In the genomic region with DNA sequence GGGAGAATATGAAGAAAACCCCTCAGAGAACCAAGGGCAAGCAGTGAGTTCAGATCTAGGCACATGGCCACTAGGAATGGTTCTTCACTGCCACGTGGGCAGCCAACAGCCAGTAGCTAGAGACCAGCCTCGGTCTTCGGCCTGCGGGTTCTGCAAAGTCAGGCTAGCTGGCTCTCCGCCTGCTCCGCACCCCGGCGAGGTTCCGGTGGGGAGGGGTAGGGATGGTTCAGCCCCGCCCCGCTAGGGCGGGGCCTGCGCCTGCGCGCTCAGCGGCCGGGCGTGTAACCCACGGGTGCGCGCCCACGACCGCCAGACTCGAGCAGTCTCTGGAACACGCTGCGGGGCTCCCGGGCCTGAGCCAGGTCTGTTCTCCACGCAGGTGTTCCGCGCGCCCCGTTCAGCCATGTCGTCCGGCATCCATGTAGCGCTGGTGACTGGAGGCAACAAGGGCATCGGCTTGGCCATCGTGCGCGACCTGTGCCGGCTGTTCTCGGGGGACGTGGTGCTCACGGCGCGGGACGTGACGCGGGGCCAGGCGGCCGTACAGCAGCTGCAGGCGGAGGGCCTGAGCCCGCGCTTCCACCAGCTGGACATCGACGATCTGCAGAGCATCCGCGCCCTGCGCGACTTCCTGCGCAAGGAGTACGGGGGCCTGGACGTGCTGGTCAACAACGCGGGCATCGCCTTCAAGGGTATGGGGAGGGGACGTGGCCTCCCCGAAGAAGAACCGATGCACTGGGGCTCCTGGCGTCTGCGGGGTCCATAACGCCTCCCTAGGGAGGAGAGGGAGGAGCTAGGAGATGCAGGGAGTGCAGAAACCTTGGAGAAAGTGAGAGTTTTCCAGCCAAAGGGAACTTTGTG, we compare ENCODE assay signal across 8 cellular contexts. TPM values are rescaled to one million over a fixed set of nuclear protein-coding genes. Genes with fewer than 3 reads are reported as not detected.
DNase-seq lines count a peak whose midpoint lies in the region; ATAC-seq and TF ChIP-seq lines count a peak whose summit lies in the region.

CBR1 (plus strand) TSS at position 312 of the 861 bp plus-strand sequence; CDS start at position 404, 92 bp downstream.

- DNase-seq in AG20443 (ENCODE audit: low spot score) (peak; percentile 96), GM19238 (ENCODE audit: insufficient read length, low spot score) (peak; percentile 69), NCI-H69 (lab: John Stamatoyannopoulos, UW) (peak; percentile 96), right lobe of liver (peak; percentile 97 to 99 (median 99))
- peak; percentile 90 for DNase-seq in activated CD8-positive, alpha-beta T cell treated with anti-CD3 and anti-CD28 coated beads for 36 hours
- peak; percentile 91 for DNase-seq in stimulated activated CD4-positive, alpha-beta T cell treated with anti-CD3 and anti-CD28 coated beads, Interleukin-4, amount 100 ng/mL, for 24 hours

- H3K27me3 ChIP-seq in duodenal mucosa (ENCODE audit: control insufficient read depth in 1 of 2, insufficient read depth in 2 of 2, low read length in 2 of 2) (no peaks in the 10 kb centered on the region), right lobe of liver (no peaks in the 10 kb centered on the region)

- H3K4me1 ChIP-seq in duodenal mucosa (ENCODE audit: control insufficient read depth in 1 of 2, insufficient read depth in 2 of 2, low read length in 2 of 2) = peaks cover 36 to 58% of the 10 kb centered on the region in 2 donors
- H3K4me1 ChIP-seq in right lobe of liver = peaks cover 0 to 39% (median 16%) of the 10 kb centered on the region in 4 donors

- H3K9me3 ChIP-seq in duodenal mucosa (ENCODE audit: control insufficient read depth in 1 of 2, low read length in 2 of 2) (peaks cover 4 to 6% of the 10 kb centered on the region in 2 donors), right lobe of liver (no peaks in the 10 kb centered on the region)

- intact Hi-C loops in activated CD8-positive, alpha-beta T cell treated with anti-CD3 and anti-CD28 coated beads for 36 hours (cut with micrococcal nuclease) = no loop called here
- intact Hi-C loops in right lobe of liver (cut with DNase I) = no loop called here

- POLR2A ChIA-PET in activated CD8-positive, alpha-beta T cell treated with anti-CD3 and anti-CD28 coated beads for 36 hours (lab: Charles Lee) = interaction anchor here (2.8 kb wide), 1 partner anchor 10 kb away, joined by 14 read pairs; the partner anchor contains the start of gene SETD4

- no peaks in the 10 kb centered on the region for H3K27me3 Mint-ChIP-seq in activated CD8-positive, alpha-beta T cell treated with anti-CD3 and anti-CD28 coated beads for 36 hours

- WGBS in right lobe of liver (ENCODE audit: insufficient coverage, low coverage, low lambda C conversion rate, missing lambda C conversion rate) = 2% methylated on average over 10 of the region's 71 CpGs

- CTCF ChIA-PET in activated CD8-positive, alpha-beta T cell treated with anti-CD3 and anti-CD28 coated beads for 36 hours (lab: Charles Lee) = interaction anchor here (1.1 to 3.0 kb wide), 4 partner anchors 9 to 43 kb away, joined by 3 to 18 read pairs (median 4); partner anchors contain the start of gene SETD4

- H3K4me3 ChIP-seq in duodenal mucosa (ENCODE audit: low read depth in 1 of 2, low read length in 2 of 2) (peak within 1 kb of the TSS; percentile 87 to 95), right lobe of liver (peak within 1 kb of the TSS; percentile 89 to 95 (median 90))

- peak within 1 kb of the TSS; percentile 89 for H3K27ac Mint-ChIP-seq in activated CD8-positive, alpha-beta T cell treated with anti-CD3 and anti-CD28 coated beads for 36 hours

- no peak for TF ChIP-seq CTCF in activated CD8-positive, alpha-beta T cell treated with anti-CD3 and anti-CD28 coated beads for 36 hours (IDR thresholded peaks at IDR 0.05)
- no peak for TF ChIP-seq CTCF in right lobe of liver (IDR thresholded peaks at IDR 0.05)

- ATAC-seq in HG03442 (IDR thresholded peaks at IDR 0.05; ENCODE audit: unreplicated experiment) (peak; percentile 88), right lobe of liver (peak; percentile 84 to 95 (median 92))
- ATAC-seq in activated CD8-positive, alpha-beta T cell treated with anti-CD3 and anti-CD28 coated beads for 36 hours = peak; percentile 99

- H3K27ac ChIP-seq in duodenal mucosa (ENCODE audit: low read depth, low read length) = peak within 1 kb of the TSS; percentile 73
- H3K27ac ChIP-seq in right lobe of liver = peak within 1 kb of the TSS; percentile 74 to 94 (median 88)

- peaks cover 11% of the 10 kb centered on the region for H3K9me3 Mint-ChIP-seq in activated CD8-positive, alpha-beta T cell treated with anti-CD3 and anti-CD28 coated beads for 36 hours

- H3K36me3 Mint-ChIP-seq in activated CD8-positive, alpha-beta T cell treated with anti-CD3 and anti-CD28 coated beads for 36 hours (ENCODE audit: low read depth) = peaks cover 44% of the 10 kb centered on the region

- peak; percentile 91 for TF ChIP-seq POLR2A in right lobe of liver (IDR thresholded peaks at IDR 0.05)

- peak within 1 kb of the TSS; percentile 67 to 96 for H3K9ac ChIP-seq in duodenal mucosa (ENCODE audit: low read depth in 1 of 2, low read length in 2 of 2)

- H3K4me3 Mint-ChIP-seq in activated CD8-positive, alpha-beta T cell treated with anti-CD3 and anti-CD28 coated beads for 36 hours = peak within 1 kb of the TSS; percentile 84

- peaks cover 12 to 22% of the 10 kb centered on the region in 2 donors for H3K36me3 ChIP-seq in duodenal mucosa (ENCODE audit: control insufficient read depth in 1 of 2, insufficient read depth in 2 of 2, low read length in 2 of 2)
- H3K36me3 ChIP-seq in right lobe of liver = peaks cover 0 to 7% (median 1%) of the 10 kb centered on the region in 4 donors

- peaks cover 47% of the 10 kb centered on the region for H3K4me1 Mint-ChIP-seq in activated CD8-positive, alpha-beta T cell treated with anti-CD3 and anti-CD28 coated beads for 36 hours (ENCODE audit: low read depth)

RNA-seq across cellular contexts. Expression of gene CBR1, which starts in this region (rescaled TPM):
- 10 to 100 TPM; 37.1 to 43.2 TPM for total RNA-seq in activated CD8-positive, alpha-beta T cell treated with anti-CD3 and anti-CD28 coated beads for 36 hours
- 100 to 1,000 TPM in 4 of 6 experiments, 10 to 100 TPM in 2; 59.1 to 688 (median 211) TPM for total RNA-seq in right lobe of liver

Comparison
In these comparisons a context has a peak if more than half of its experiments do, and no peak if none do; other contexts are left out.
1. Peak in every context shown above with its lines: DNase-seq, ATAC-seq, H3K4me3 ChIP-seq and H3K27ac ChIP-seq.